ENCODE assay signal across 28 cellular contexts in the genomic region with DNA sequence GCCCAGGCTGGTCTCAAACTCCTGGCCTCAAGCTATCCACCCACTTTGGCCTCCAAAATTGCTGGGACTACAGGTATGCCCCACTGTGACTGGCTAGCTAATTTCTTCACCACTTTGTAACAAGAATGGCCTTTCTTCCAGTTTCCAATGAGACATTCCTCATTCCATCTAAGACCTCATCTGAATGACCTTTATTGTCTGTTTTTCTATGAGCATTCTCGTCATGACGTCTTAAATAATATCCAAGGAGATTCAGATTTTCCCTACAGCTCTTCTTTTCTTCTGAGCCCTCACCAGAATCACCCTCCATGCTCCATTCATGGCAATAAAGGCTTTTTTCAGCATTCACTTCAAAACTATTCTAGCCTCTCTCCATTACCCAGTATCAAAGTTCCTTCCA.
"Had no signal": no experiment of that assay in that cellular context is flagged by ENCODE, and none has a peak within 500 bp of the region (broad histone marks: within the 10 kb centered on the region; RNA-seq: fewer than 3 reads in every experiment).

No MANE protein-coding gene starts in this region.

- H3K9me3 ChIP-seq: suprapubic skin, testis, thoracic aorta, thyroid gland, transverse colon, upper lobe of left lung, upper lobe of right lung, uterus, vagina had no signal

- H3K27ac ChIP-seq: stomach, suprapubic skin, testis, thoracic aorta, thyroid gland, tibial artery, transverse colon, upper lobe of left lung, upper lobe of right lung, uterus, vagina had no signal

- H3K27me3 ChIP-seq: stomach, suprapubic skin, testis, thyroid gland, tibial artery, tibial nerve, transverse colon, upper lobe of left lung, upper lobe of right lung, uterus, vagina had no signal

- H3K4me3 Mint-ChIP-seq: stimulated activated effector memory CD8-positive, alpha-beta T cell treated with anti-CD3 and anti-CD28 coated beads, Interleukin-12 subunit alpha, Interleukin-12 subunit beta, amount 100 ng/mL, for 72 hours; stimulated activated memory B cell treated with anti-CD40 and anti-IgM and Interleukin-4, amounts not matched to agents 10 μg/mL and 1 μg/mL and 100 μg/mL, for 72 hours; stimulated activated naive B cell treated with anti-CD40 and anti-IgM and Interleukin-4, amounts not matched to agents 10 μg/mL and 1 μg/mL and 100 μg/mL, for 72 hours; stimulated activated naive CD8-positive, alpha-beta T cell treated with anti-CD3 and anti-CD28 coated beads, Interleukin-15, amount 100 ng/mL, for 72 hours; stimulated activated naive CD8-positive, alpha-beta T cell treated with anti-CD3 and anti-CD28 coated beads, Interleukin-15, Interleukin-2, amounts not matched to agents 100 ng/mL and 50 ng/mL, for 24 hours; type B pancreatic cell had no signal

- H3K27me3 Mint-ChIP-seq: stimulated activated memory B cell treated with anti-CD40 and anti-IgM and Interleukin-4, amounts not matched to agents 10 μg/mL and 1 μg/mL and 100 μg/mL, for 72 hours; stimulated activated naive B cell treated with anti-CD40 and anti-IgM and Interleukin-4, amounts not matched to agents 10 μg/mL and 1 μg/mL and 100 μg/mL, for 72 hours; stimulated activated naive CD8-positive, alpha-beta T cell treated with anti-CD3 and anti-CD28 coated beads, Interleukin-15, Interleukin-2, amounts not matched to agents 100 ng/mL and 50 ng/mL, for 24 hours had no signal

- H3K36me3 Mint-ChIP-seq: stimulated activated effector memory CD8-positive, alpha-beta T cell treated with anti-CD3 and anti-CD28 coated beads, Interleukin-12 subunit alpha, Interleukin-12 subunit beta, amount 100 ng/mL, for 72 hours; stimulated activated memory B cell treated with anti-CD40 and anti-IgM and Interleukin-4, amounts not matched to agents 10 μg/mL and 1 μg/mL and 100 μg/mL, for 72 hours; stimulated activated naive B cell treated with anti-CD40 and anti-IgM and Interleukin-4, amounts not matched to agents 10 μg/mL and 1 μg/mL and 100 μg/mL, for 72 hours; type B pancreatic cell had no signal

- H3K9me3 Mint-ChIP-seq: stimulated activated effector memory CD8-positive, alpha-beta T cell treated with anti-CD3 and anti-CD28 coated beads, Interleukin-12 subunit alpha, Interleukin-12 subunit beta, amount 100 ng/mL, for 72 hours; stimulated activated naive CD8-positive, alpha-beta T cell treated with anti-CD3 and anti-CD28 coated beads, Interleukin-15, Interleukin-2, amounts not matched to agents 100 ng/mL and 50 ng/mL, for 24 hours; type B pancreatic cell had no signal

- H3K36me3 ChIP-seq: stomach, suprapubic skin, thoracic aorta, thyroid gland, tibial artery, tibial nerve, transverse colon, upper lobe of left lung, upper lobe of right lung, uterus, vagina had no signal

- H3K4me3 ChIP-seq: stomach, suprapubic skin, testis, thoracic aorta, thyroid gland, tibial artery, tibial nerve, transverse colon, upper lobe of left lung, upper lobe of right lung, uterus, vagina had no signal

- H3K4me1 Mint-ChIP-seq: stimulated activated effector memory CD8-positive, alpha-beta T cell treated with anti-CD3 and anti-CD28 coated beads, Interleukin-12 subunit alpha, Interleukin-12 subunit beta, amount 100 ng/mL, for 72 hours; stimulated activated memory B cell treated with anti-CD40 and anti-IgM and Interleukin-4, amounts not matched to agents 10 μg/mL and 1 μg/mL and 100 μg/mL, for 72 hours; stimulated activated naive B cell treated with anti-CD40 and anti-IgM and Interleukin-4, amounts not matched to agents 10 μg/mL and 1 μg/mL and 100 μg/mL, for 72 hours; stimulated activated naive CD8-positive, alpha-beta T cell treated with anti-CD3 and anti-CD28 coated beads, Interleukin-15, amount 100 ng/mL, for 72 hours had no signal

- DNase-seq: stimulated activated CD4-positive, alpha-beta T cell treated with anti-CD3 and anti-CD28 coated beads, Interleukin-2, amount 100 ng/mL, for 48 hours; stimulated activated CD4-positive, alpha-beta T cell treated with anti-CD3 and anti-CD28 coated beads, Interleukin-4, amount 100 ng/mL, for 1 hour; stimulated activated CD4-positive, alpha-beta T cell treated with anti-CD3 and anti-CD28 coated beads, Interleukin-4, amount 100 ng/mL, for 24 hours; stimulated activated CD4-positive, alpha-beta T cell treated with anti-CD3 and anti-CD28 coated beads, Interleukin-4, amount 100 ng/mL, for 4 hours; stimulated activated CD8-positive, alpha-beta memory T cell treated with anti-CD3 and anti-CD28 coated beads, Interleukin-4, amount 100 ng/mL, for 48 hours; stimulated activated naive B cell treated with anti-CD40 and anti-IgM and Interleukin-4, amounts not matched to agents 10 μg/mL and 1 μg/mL and 100 μg/mL, for 72 hours; stimulated activated naive CD4-positive, alpha-beta T cell; stimulated activated naive CD4-positive, alpha-beta T cell treated with Interleukin-2 at 50 U/mL for 16 hours; stimulated activated naive CD8-positive, alpha-beta T cell treated with anti-CD3 and anti-CD28 coated beads, Interleukin-15, amount 100 ng/mL, for 72 hours; stimulated activated naive CD8-positive, alpha-beta T cell treated with anti-CD3 and anti-CD28 coated beads, Interleukin-15, Interleukin-2, amounts not matched to agents 100 U/mL and 50 U/mL, for 24 hours; stomach; substantia nigra; testis; thyroid gland; tibial artery; transverse colon; trophoblast cell; upper lobe of left lung; upper lobe of right lung; uterus had no signal

- H3K4me1 ChIP-seq: suprapubic skin, testis, thyroid gland, tibial artery, transverse colon, upper lobe of left lung, upper lobe of right lung, uterus, vagina had no signal

- H3K27ac Mint-ChIP-seq: stimulated activated effector memory CD8-positive, alpha-beta T cell treated with anti-CD3 and anti-CD28 coated beads, Interleukin-12 subunit alpha, Interleukin-12 subunit beta, amount 100 ng/mL, for 72 hours; stimulated activated memory B cell treated with anti-CD40 and anti-IgM and Interleukin-4, amounts not matched to agents 10 μg/mL and 1 μg/mL and 100 μg/mL, for 72 hours; stimulated activated naive B cell treated with anti-CD40 and anti-IgM and Interleukin-4, amounts not matched to agents 10 μg/mL and 1 μg/mL and 100 μg/mL, for 72 hours; stimulated activated naive CD8-positive, alpha-beta T cell treated with anti-CD3 and anti-CD28 coated beads, Interleukin-15, amount 100 ng/mL, for 72 hours; stimulated activated naive CD8-positive, alpha-beta T cell treated with anti-CD3 and anti-CD28 coated beads, Interleukin-15, Interleukin-2, amounts not matched to agents 100 ng/mL and 50 ng/mL, for 24 hours; type B pancreatic cell had no signal
